ENCODE assay signal across 11 cellular contexts in the genomic region with DNA sequence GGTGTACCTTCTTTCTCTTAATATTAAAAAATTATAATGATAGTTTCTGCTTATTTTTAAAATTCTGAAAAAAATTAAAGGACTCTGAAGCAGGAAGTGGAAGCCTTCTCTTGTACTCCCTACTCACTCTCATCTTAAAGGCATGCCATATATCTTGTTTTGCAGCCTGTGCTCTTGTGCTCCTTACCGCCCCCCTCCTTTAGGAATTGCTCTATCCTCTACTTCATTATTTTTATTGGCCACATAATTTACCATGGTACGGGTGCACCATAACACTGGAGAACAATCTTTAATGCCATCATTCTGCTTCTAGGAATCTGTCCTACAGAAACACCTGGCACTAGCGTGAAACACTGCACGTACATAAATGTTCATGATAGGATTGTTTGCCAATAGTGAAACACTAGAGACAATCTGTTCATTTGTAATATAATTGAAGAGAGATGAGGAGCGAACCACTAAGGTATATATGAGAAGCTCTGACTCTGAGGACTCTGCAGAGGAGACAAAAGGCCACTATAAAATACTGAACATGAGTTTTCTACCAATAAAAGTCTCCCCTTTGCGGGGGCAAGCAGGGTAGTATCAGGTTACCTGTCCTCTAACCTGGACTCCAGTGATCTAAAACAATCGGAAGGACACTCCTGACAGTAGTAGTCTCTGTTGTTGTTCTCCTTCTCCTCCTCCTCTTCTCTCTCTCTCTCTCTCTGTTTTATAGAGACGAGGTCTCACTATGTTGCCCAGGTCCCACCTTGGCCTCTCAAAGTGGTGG. TPM values are rescaled to one million over a fixed set of nuclear protein-coding genes. Genes with fewer than 3 reads are reported as not detected.
DNase-seq lines count a peak whose midpoint lies in the region; FAIRE-seq and TF ChIP-seq lines count a peak whose summit lies in the region.
"Had no signal": no experiment of that assay in that cellular context is flagged by ENCODE, and none has a peak within 500 bp of the region (broad histone marks: within the 10 kb centered on the region; RNA-seq: fewer than 3 reads in every experiment).

No MANE protein-coding gene starts in this region.

- TF ChIP-seq CTCF in AG10803 (conservative IDR thresholded peaks at IDR 0.05; ENCODE audit: low read length) = peak; percentile 18; the same call in 1 of the 2 replicates
- 0 out of 2 replicates have a peak, but pooled peaks have one; percentile 11 for TF ChIP-seq CTCF in VCaP (conservative IDR thresholded peaks at IDR 0.05)

- H3K27ac ChIP-seq in VCaP = no peak overlapping the region

- no peak overlapping the region for H3K4me3 ChIP-seq in AG10803 (ENCODE audit: low read length)

- no peak for FAIRE-seq in frontal cortex (lab: Jason Lieb, UNC)
- FAIRE-seq: endometrium, GM19239 had no signal

- peak; percentile 42 for DNase-seq in AG10803 (ENCODE audit: low read depth)
- DNase-seq in LoVo (ENCODE audit: low spot score) = peak; percentile 77
- DNase-seq in kidney glomerular epithelial cell (lab: John Stamatoyannopoulos, UW) = peak; percentile 70
- no peak for DNase-seq in NOMO-1 (lab: John Stamatoyannopoulos, UW; ENCODE audit: unreplicated experiment in 2 of 2)
- no peak for DNase-seq in central memory CD4-positive, alpha-beta T cell
- DNase-seq in epidermal melanocyte (ENCODE audit: insufficient read length, low spot score) = no peak
- DNase-seq in frontal cortex (ENCODE audit: low spot score in 2 of 2) = no peak
- DNase-seq: naive thymus-derived CD4-positive, alpha-beta T cell had no signal

RNA-seq across cellular contexts. Expression of a gene that starts 6.3 kb away (rescaled TPM):
- 9.8 TPM for total RNA-seq in frontal cortex

RNA-seq across cellular contexts. Expression of a gene that starts 24.5 kb away (rescaled TPM):
- total RNA-seq in frontal cortex = 2.9 TPM
- total RNA-seq: naive thymus-derived CD4-positive, alpha-beta T cell had no signal

RNA-seq across cellular contexts. Expression of a gene that starts 37.0 kb away (rescaled TPM):
- total RNA-seq in frontal cortex = not detected

RNA-seq across cellular contexts. Expression of a gene that starts 37.2 kb away (rescaled TPM):
- total RNA-seq in frontal cortex = 13.9 TPM

RNA-seq across cellular contexts. Expression of a gene that starts 50.1 kb away (rescaled TPM):
- total RNA-seq in frontal cortex = 16.3 TPM

Comparison
In these comparisons a context has a peak if more than half of its experiments do, and no peak if none do; other contexts are left out.
1. DNase-seq: peak in AG10803 (single experiment), LoVo (single experiment) and kidney glomerular epithelial cell (single experiment); none in NOMO-1 (0 of 2), central memory CD4-positive, alpha-beta T cell (single experiment), epidermal melanocyte (single experiment) and frontal cortex (0 of 2).